In the genomic region with DNA sequence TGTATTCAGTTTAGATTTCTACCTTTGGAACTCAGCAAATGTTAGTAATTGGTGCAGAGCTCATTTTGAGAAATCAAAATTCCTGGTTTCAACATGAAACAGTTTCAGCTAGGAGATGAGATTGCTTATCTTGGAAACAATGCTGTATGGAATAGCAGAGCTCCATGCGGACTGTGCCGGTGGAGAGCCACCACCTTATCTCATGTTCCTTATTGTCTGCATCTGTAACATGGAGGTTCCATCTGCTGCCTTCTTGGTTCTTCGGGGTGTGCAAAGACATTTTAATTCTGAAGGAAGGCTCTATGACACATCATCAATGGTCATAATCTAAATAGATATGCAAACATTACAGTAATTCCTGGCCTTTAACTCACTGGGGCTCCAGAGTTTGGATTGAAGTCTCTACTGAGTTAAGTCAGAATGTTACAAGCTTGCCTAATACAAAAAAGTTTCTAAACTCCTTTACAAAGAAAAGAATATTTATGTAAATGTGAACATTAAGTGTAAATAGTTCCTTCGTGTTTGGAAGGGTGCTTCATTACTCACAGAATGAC, we compare ENCODE assay signal across 17 cellular contexts.
DNase-seq lines count a peak whose midpoint lies in the region; TF ChIP-seq lines count a peak whose summit lies in the region.
"Had no signal": no experiment of that assay in that cellular context is flagged by ENCODE, and none has a peak within 500 bp of the region (broad histone marks: within the 10 kb centered on the region; RNA-seq: fewer than 3 reads in every experiment).

No MANE protein-coding gene starts in this region.

- H3K9me3 ChIP-seq in AG04450 (ENCODE audit: control insufficient read depth, insufficient read depth, low read length) = no peaks in the 10 kb centered on the region
- H3K9me3 ChIP-seq in GM23248 (ENCODE audit: low read depth) = no peaks in the 10 kb centered on the region
- no peaks in the 10 kb centered on the region for H3K9me3 ChIP-seq in adipocyte (ENCODE audit: control insufficient read depth, low read length)
- H3K9me3 ChIP-seq in osteoblast (ENCODE audit: low read depth, low read length) = no peaks in the 10 kb centered on the region
- no peaks in the 10 kb centered on the region for H3K9me3 ChIP-seq in ovary
- H3K9me3 ChIP-seq: BLaER1 treated with 17β-estradiol and CSF1 and Interleukin-3, amounts not matched to agents 10 nM and 100 nM had no signal

- CTCF ChIA-PET in AG04450 (lab: Charles Lee) = interaction anchor here (1.4 to 2.6 kb wide), 2 partner anchors 12 to 33 kb away, joined by 6 to 8 read pairs; no protein-coding TSS in a partner anchor

- no peaks in the 10 kb centered on the region for H3K27me3 ChIP-seq in AG04450 (ENCODE audit: control insufficient read depth, insufficient read depth, low read length)
- no peaks in the 10 kb centered on the region for H3K27me3 ChIP-seq in GM23248 (replicated peaks; ENCODE audit: insufficient read depth)
- no peaks in the 10 kb centered on the region for H3K27me3 ChIP-seq in adipocyte (replicated peaks; ENCODE audit: control insufficient read depth, insufficient read depth, low read length)
- H3K27me3 ChIP-seq in osteoblast (ENCODE audit: insufficient read depth, low read length) = no peaks in the 10 kb centered on the region
- no peaks in the 10 kb centered on the region for H3K27me3 ChIP-seq in ovary
- H3K27me3 ChIP-seq: BLaER1 treated with 17β-estradiol and CSF1 and Interleukin-3, amounts not matched to agents 10 nM and 100 nM had no signal

- in situ Hi-C loops in GM23248 (cut with MboI) = no loop called here
- in situ Hi-C loops in KBM-7 (cut with MboI; ENCODE audit: low pct_unique_long_range_greater_than_20kb, low sequenced_read_pairs) = no loop called here

- H3K4me2 ChIP-seq in GM23248 (ENCODE audit: unreplicated experiment) (no peak overlapping the region), osteoblast (ENCODE audit: insufficient read depth, low read length) (no peak overlapping the region)
- H3K4me2 ChIP-seq: BLaER1 treated with 17β-estradiol and CSF1 and Interleukin-3, amounts not matched to agents 10 nM and 100 nM had no signal

- H3F3A ChIP-seq in GM23248 (ENCODE audit: insufficient read depth) = no peaks in the 10 kb centered on the region

- TF ChIP-seq POLR2A in ovary (IDR thresholded peaks at IDR 0.05) = no peak

- intact Hi-C loops in ovary (cut with DNase I) = no loop called here

- H3K36me3 ChIP-seq in GM23248 (ENCODE audit: low read depth) (peaks cover 10% of the 10 kb centered on the region; the same call in 1 of the 2 replicates), adipocyte (ENCODE audit: control insufficient read depth, insufficient read depth, low read length, severe bottlenecking) (peaks cover 5% of the 10 kb centered on the region), osteoblast (ENCODE audit: insufficient read depth, low read length) (no peaks in the 10 kb centered on the region), ovary (no peaks in the 10 kb centered on the region)
- H3K36me3 ChIP-seq: BLaER1 treated with 17β-estradiol and CSF1 and Interleukin-3, amounts not matched to agents 10 nM and 100 nM had no signal

- no peaks in the 10 kb centered on the region for H4K20me1 ChIP-seq in GM23248 (ENCODE audit: insufficient read depth)
- no peaks in the 10 kb centered on the region for H4K20me1 ChIP-seq in osteoblast (ENCODE audit: insufficient read depth, low read length)
- H4K20me1 ChIP-seq: BLaER1 treated with 17β-estradiol and CSF1 and Interleukin-3, amounts not matched to agents 10 nM and 100 nM had no signal

- H3K4me3 ChIP-seq in AG04450 (ENCODE audit: low read depth, low read length) (no peak overlapping the region), GM23248 (no peak overlapping the region), adipocyte (ENCODE audit: low read length) (no peak overlapping the region), osteoblast (ENCODE audit: insufficient read depth, low read length) (no peak overlapping the region), ovary (no peak overlapping the region)
- H3K4me3 ChIP-seq: BLaER1 treated with 17β-estradiol and CSF1 and Interleukin-3, amounts not matched to agents 10 nM and 100 nM had no signal

- POLR2A ChIA-PET in AG04450 (lab: Yijun Ruan, JAX) = interaction anchor here (1.5 kb wide), 1 partner anchor 19 kb away, joined by 3 read pairs; no protein-coding TSS in a partner anchor

- H3K4me1 ChIP-seq in GM23248 (ENCODE audit: insufficient read depth) (no peaks in the 10 kb centered on the region), adipocyte (ENCODE audit: control insufficient read depth, insufficient read depth, low read length) (peaks cover 10% of the 10 kb centered on the region), osteoblast (ENCODE audit: insufficient read depth, low read length) (peaks cover 14% of the 10 kb centered on the region), ovary (ENCODE audit: insufficient read depth) (no peaks in the 10 kb centered on the region)
- H3K4me1 ChIP-seq: BLaER1 treated with 17β-estradiol and CSF1 and Interleukin-3, amounts not matched to agents 10 nM and 100 nM had no signal

- TF ChIP-seq CTCF in AG04450 (IDR thresholded peaks at IDR 0.05; ENCODE audit: low read depth, low read length) (no peak), osteoblast (IDR thresholded peaks at IDR 0.05; ENCODE audit: extremely low read depth, low read depth, low read length) (no peak), ovary (IDR thresholded peaks at IDR 0.05) (no peak)

- H3K9ac ChIP-seq in GM23248 (no peak overlapping the region), adipocyte (ENCODE audit: low read length) (no peak overlapping the region)
- H3K9ac ChIP-seq: BLaER1 treated with 17β-estradiol and CSF1 and Interleukin-3, amounts not matched to agents 10 nM and 100 nM had no signal

- no peak for DNase-seq in AG04450 (ENCODE audit: low read depth, low spot score)
- peak; percentile 6 for DNase-seq in GM23248
- DNase-seq in adipocyte (ENCODE audit: low read depth) = peak; percentile 14
- peak; percentile 37 for DNase-seq in osteoblast (ENCODE audit: insufficient read length, low spot score, missing footprints)
- no peak for DNase-seq in ovary
- DNase-seq in KBM-7 = no peak
- no peak for DNase-seq in NAMALWA (ENCODE audit: low spot score)
- DNase-seq: 8988T; Calu3; CD8-positive, alpha-beta T cell; DMS53; DND-41; GDM1; GOT3; H7; Karpas-422 had no signal

- TF ChIP-seq EP300 in ovary (IDR thresholded peaks at IDR 0.05) = no peak

- WGBS in GM23248 (ENCODE audit: low coverage in 1 of 2, low lambda C conversion rate in 2 of 2, missing lambda C conversion rate in 2 of 2), 2 experiments = 62 to 63% methylated on average over 4 of the region's 4 CpGs
- WGBS in ovary, 3 donors = 73 to 90% (median 81%) methylated on average over 4 of the region's 4 CpGs

- peak overlapping the region; percentile 31 for H3K27ac ChIP-seq in AG04450 (ENCODE audit: low read depth, low read length)
- no peak overlapping the region for H3K27ac ChIP-seq in GM23248
- H3K27ac ChIP-seq in osteoblast (ENCODE audit: low read depth, low read length) = peak overlapping the region; percentile 48
- no peak overlapping the region for H3K27ac ChIP-seq in ovary
- H3K27ac ChIP-seq: BLaER1 treated with 17β-estradiol and CSF1 and Interleukin-3, amounts not matched to agents 10 nM and 100 nM had no signal

- no peaks in the 10 kb centered on the region for H3K9me2 ChIP-seq in GM23248 (ENCODE audit: insufficient read depth)

- no peaks in the 10 kb centered on the region for H3K79me2 ChIP-seq in GM23248 (ENCODE audit: insufficient read depth)
- H3K79me2 ChIP-seq in osteoblast (ENCODE audit: insufficient read depth, low read length) = no peaks in the 10 kb centered on the region

- no peak overlapping the region for H2AFZ ChIP-seq in GM23248
- peak overlapping the region; percentile 48 for H2AFZ ChIP-seq in osteoblast (ENCODE audit: low read length)

Comparison
In these comparisons a context has a peak if more than half of its experiments do, and no peak if none do; other contexts are left out.
1. DNase-seq: peak in GM23248 (single experiment), adipocyte (single experiment) and osteoblast (single experiment); none in AG04450 (single experiment), ovary (0 of 5), KBM-7 (single experiment) and NAMALWA (single experiment).
2. H3K27ac ChIP-seq: peak in AG04450 (single experiment) and osteoblast (single experiment); none in GM23248 (single experiment) and ovary (0 of 2).